Comparison of ENCODE assay signal across 17 cellular contexts in genomic region chr3:45084820-45085816, GRCh38.
DNase-seq lines count a peak whose midpoint lies in the region; ATAC-seq and TF ChIP-seq lines count a peak whose summit lies in the region.
"Had no signal": no experiment of that assay in that cellular context is flagged by ENCODE, and none has a peak within 500 bp of the region (broad histone marks: within the 10 kb centered on the region; RNA-seq: fewer than 3 reads in every experiment).

No MANE protein-coding gene starts in this region.

- in situ Hi-C loops in astrocyte of the cerebellum (cut with HindIII; ENCODE audit: low sequenced_read_pairs), result no loop called here

- peak; percentile 73 for DNase-seq in AG04449 (ENCODE audit: low read depth, low spot score)
- DNase-seq in HS-27A (ENCODE audit: low read depth), result peak; percentile 74
- DNase-seq in astrocyte of the cerebellum (ENCODE audit: low read depth), result peak; percentile 94
- peak; percentile 96 for DNase-seq in iris pigment epithelial cell (ENCODE audit: low read depth)
- DNase-seq in DMS53 (lab: John Stamatoyannopoulos, UW), result no peak
- DNase-seq: activated B cell treated with CpG ODN at 0.5 μM for 24 hours, GF-D8, kidney glomerular epithelial cell, NCI-H1417, NCI-H69, uterus had no signal

- CTCF ChIA-PET in AG04449 (lab: Yijun Ruan, JAX), result interaction anchor here (0.8 to 1.2 kb wide), 6 partner anchors 12 to 126 kb away, joined by 3 to 5 read pairs (median 3); no protein-coding TSS in a partner anchor

- H3K4me3 ChIP-seq in AG04449 (ENCODE audit: low read depth, low read length) (no peak overlapping the region), astrocyte of the cerebellum (ENCODE audit: low read depth, low read length) (no peak overlapping the region)
- H3K4me3 ChIP-seq: ascending aorta, BLaER1, uterus had no signal

- ATAC-seq in HG02642 (IDR thresholded peaks at IDR 0.05; ENCODE audit: poor library complexity, unreplicated experiment) (no peak), HG02852 (IDR thresholded peaks at IDR 0.05; ENCODE audit: unreplicated experiment) (no peak), HG03108 (IDR thresholded peaks at IDR 0.05; ENCODE audit: unreplicated experiment) (no peak)
- ATAC-seq: natural killer cell treated with Interleukin-12 subunit alpha and Interleukin-12 subunit beta and Interleukin-15 and Interleukin-18, amount 100 ng/mL, for 72 hours had no signal

- POLR2A ChIA-PET in AG04449 (lab: Yijun Ruan, JAX), result interaction anchor here (0.6 kb wide), 1 partner anchor 30 kb away, joined by 3 read pairs; no protein-coding TSS in a partner anchor

- TF ChIP-seq CTCF in AG04449 (IDR thresholded peaks at IDR 0.05; ENCODE audit: insufficient read depth, low read length, missing control alignments) (no peak), astrocyte of the cerebellum (IDR thresholded peaks at IDR 0.05; ENCODE audit: low read depth, low read length, missing control alignments) (no peak)
